In genomic region chr12:57715036-57715758, GRCh38 we compare ENCODE assay signal across 6 cellular contexts. TPM values are rescaled to one million over a fixed set of nuclear protein-coding genes. Genes with fewer than 3 reads are reported as not detected.
DNase-seq lines count a peak whose midpoint lies in the region; ATAC-seq and TF ChIP-seq lines count a peak whose summit lies in the region.
"Not testable (repeated sequence)": the region's sequence is repeated elsewhere in the genome, so short reads cannot be mapped to it uniquely, and the experiment has no call there.

No MANE protein-coding gene starts in this region.

- H3K36me3 ChIP-seq in OCI-LY7 (ENCODE audit: insufficient read depth, low read length): peaks cover 66% of the 10 kb centered on the region

- peak overlapping the region in 2 of 3 donors; percentile 39 to 76 for H3K27ac Mint-ChIP-seq in IgD-negative memory B cell
- H3K27ac Mint-ChIP-seq in stimulated activated effector memory CD8-positive, alpha-beta T cell treated with anti-CD3 and anti-CD28 coated beads, Interleukin-12 subunit alpha, Interleukin-12 subunit beta, amount 100 ng/mL, for 72 hours: peak overlapping the region; percentile 61

- DNase-seq in GM13977 (ENCODE audit: low spot score) (peak; percentile 7), OCI-LY7 (ENCODE audit: low spot score) (peak; percentile 83), germinal center (ENCODE audit: low spot score) (peak; percentile 79)
- not testable (repeated sequence) for DNase-seq in stimulated activated effector memory CD8-positive, alpha-beta T cell treated with anti-CD3 and anti-CD28 coated beads, Interleukin-12 subunit alpha, Interleukin-12 subunit beta, amount 100 ng/mL, for 72 hours (ENCODE audit: low spot score in 2 of 2)

- not testable (repeated sequence) for TF ChIP-seq CTCF in GM13977 (IDR thresholded peaks at IDR 0.05; ENCODE audit: extremely low read depth, insufficient read depth, missing control alignments); OCI-LY7 (conservative IDR thresholded peaks at IDR 0.05; ENCODE audit: low read length)

- peaks cover 24% of the 10 kb centered on the region for H3K4me1 ChIP-seq in OCI-LY7 (ENCODE audit: insufficient read depth, low read length, poor library complexity, severe bottlenecking)

- CTCF ChIA-PET in OCI-LY7 (lab: Charles Lee; ENCODE audit: unreplicated experiment): not testable (repeated sequence)

- H3K79me2 ChIP-seq in OCI-LY7 (ENCODE audit: insufficient read depth, low read depth, low read length): not testable (repeated sequence)

- H3K4me3 Mint-ChIP-seq in IgD-negative memory B cell: peak overlapping the region in 2 of 4 donors; percentile 70 to 81
- not testable (repeated sequence) for H3K4me3 Mint-ChIP-seq in stimulated activated effector memory CD8-positive, alpha-beta T cell treated with anti-CD3 and anti-CD28 coated beads, Interleukin-12 subunit alpha, Interleukin-12 subunit beta, amount 100 ng/mL, for 72 hours

- not testable (repeated sequence) for H3K36me3 Mint-ChIP-seq in IgD-negative memory B cell
- peaks cover 91% of the 10 kb centered on the region for H3K36me3 Mint-ChIP-seq in stimulated activated effector memory CD8-positive, alpha-beta T cell treated with anti-CD3 and anti-CD28 coated beads, Interleukin-12 subunit alpha, Interleukin-12 subunit beta, amount 100 ng/mL, for 72 hours

- not testable (repeated sequence) for H2AFZ ChIP-seq in OCI-LY7 (ENCODE audit: low read length)

- not testable (repeated sequence) for BruUV-seq in OCI-LY7 (replicated peaks; lab: Mats Ljungman, UMichigan)

- H3K9me3 ChIP-seq in OCI-LY7 (ENCODE audit: low read length): not testable (repeated sequence)

- peak overlapping the region; percentile 71 for H3K27ac ChIP-seq in OCI-LY7 (ENCODE audit: low read depth, low read length, poor library complexity, severe bottlenecking)

- H3K4me2 ChIP-seq in OCI-LY7 (ENCODE audit: low read length): peak overlapping the region; percentile 22; the same call in 1 of the 2 replicates

- intact Hi-C loops in OCI-LY7 (cut with micrococcal nuclease; ENCODE audit: unreplicated experiment): not testable (repeated sequence)

- not testable (repeated sequence) for H4K20me1 ChIP-seq in OCI-LY7 (ENCODE audit: insufficient read depth, low read length)

- H3K9me2 ChIP-seq in OCI-LY7 (ENCODE audit: insufficient read depth, low read length): not testable (repeated sequence)

- POLR2A ChIA-PET in OCI-LY7 (lab: Charles Lee): not testable (repeated sequence)

- H3K9me3 Mint-ChIP-seq in IgD-negative memory B cell; stimulated activated effector memory CD8-positive, alpha-beta T cell treated with anti-CD3 and anti-CD28 coated beads, Interleukin-12 subunit alpha, Interleukin-12 subunit beta, amount 100 ng/mL, for 72 hours: not testable (repeated sequence)

- peak; percentile 61 for ATAC-seq in HG02870 (IDR thresholded peaks at IDR 0.05; ENCODE audit: unreplicated experiment)
- ATAC-seq in stimulated activated effector memory CD8-positive, alpha-beta T cell treated with anti-CD3 and anti-CD28 coated beads, Interleukin-12 subunit alpha, Interleukin-12 subunit beta, amount 100 ng/mL, for 72 hours: not testable (repeated sequence)

- in situ Hi-C loops in GM13977 (cut with MboI; ENCODE audit: low pct_unique_long_range_greater_than_20kb, low sequenced_read_pairs, unreplicated experiment): not testable (repeated sequence)

- H3K27me3 Mint-ChIP-seq in IgD-negative memory B cell: not testable (repeated sequence)

- not testable (repeated sequence) for H3K4me3 ChIP-seq in OCI-LY7 (ENCODE audit: low read depth, low read length, poor library complexity, severe bottlenecking)

- peaks cover 7 to 19% (median 8%) of the 10 kb centered on the region in 3 donors for H3K4me1 Mint-ChIP-seq in IgD-negative memory B cell
- H3K4me1 Mint-ChIP-seq in stimulated activated effector memory CD8-positive, alpha-beta T cell treated with anti-CD3 and anti-CD28 coated beads, Interleukin-12 subunit alpha, Interleukin-12 subunit beta, amount 100 ng/mL, for 72 hours: not testable (repeated sequence)

RNA-seq across cellular contexts. Expression of gene OS9, which starts 21.3 kb away (rescaled TPM):
- polyA plus RNA-seq in IgD-negative memory B cell: 70.4 TPM
- 82.6 and 104 TPM in 2 replicates for total RNA-seq in OCI-LY7 (2014; rRNA removed; shearing (Covaris generic))
- total RNA-seq in OCI-LY7 (2022): 109 and 112 TPM in 2 replicates

RNA-seq across cellular contexts. Expression of gene AGAP2, which starts 23.3 kb away (rescaled TPM):
- 4.1 TPM for polyA plus RNA-seq in IgD-negative memory B cell
- 10.7 and 14.8 TPM in 2 replicates for total RNA-seq in OCI-LY7 (2014; rRNA removed; shearing (Covaris generic))
- total RNA-seq in OCI-LY7 (2022): 26.5 and 28.8 TPM in 2 replicates

RNA-seq across cellular contexts. Expression of gene TSPAN31, which starts 29.6 kb away (rescaled TPM):
- polyA plus RNA-seq in IgD-negative memory B cell: 52.8 TPM
- 0.80 and 2.4 TPM in 2 replicates for total RNA-seq in OCI-LY7 (2014; rRNA removed; shearing (Covaris generic))
- 6.3 and 6.4 TPM in 2 replicates for total RNA-seq in OCI-LY7 (2022)

RNA-seq across cellular contexts. Expression of gene CDK4, which starts 36.9 kb away (rescaled TPM):
- 77.4 TPM for polyA plus RNA-seq in IgD-negative memory B cell
- 272 and 280 TPM in 2 replicates for total RNA-seq in OCI-LY7 (2014; rRNA removed; shearing (Covaris generic))
- total RNA-seq in OCI-LY7 (2022): 172 and 192 TPM in 2 replicates

RNA-seq across cellular contexts. Expression of gene MARCHF9, which starts 39.7 kb away (rescaled TPM):
- 11.9 TPM for polyA plus RNA-seq in IgD-negative memory B cell
- 29.3 and 29.4 TPM in 2 replicates for total RNA-seq in OCI-LY7 (2014; rRNA removed; shearing (Covaris generic))
- 46.2 and 47.7 TPM in 2 replicates for total RNA-seq in OCI-LY7 (2022)
